8 cellular contexts compared by ENCODE assay signal in genomic region chr20:50112512-50113419, GRCh38.
DNase-seq lines count a peak whose midpoint lies in the region; ATAC-seq lines count a peak whose summit lies in the region.

Gene UBE2V1 (minus strand): TSS chr20:50113150. CDS start chr20:50113128, 22 bp downstream.

- DNase-seq in NCI-H446 (lab: John Stamatoyannopoulos, UW) (peak; percentile 72 to 88), caudate nucleus (lab: John Stamatoyannopoulos, UW) (peak in 60 of 61 donors; percentile 27 to 96 (median 84)), iris pigment epithelial cell (ENCODE audit: low read depth) (peak; percentile 91), OCI-M2 (lab: John Stamatoyannopoulos, UW; ENCODE audit: unreplicated experiment) (no peak)
- DNase-seq in activated CD4-positive, CD25-positive, alpha-beta regulatory T cell treated with anti-CD3 and anti-CD28 coated beads, Interleukin-2, amount 50 U/mL, for 16 hours (ENCODE audit: low read depth, low spot score) = peak; percentile 78
- DNase-seq in stimulated activated CD4-positive, alpha-beta T cell treated with anti-CD3 and anti-CD28 coated beads, Interleukin-12 subunit alpha, Interleukin-12 subunit beta, amount 100 ng/mL, for 24 hours (ENCODE audit: low read depth in 2 of 2) = peak; percentile 80 to 81

- ATAC-seq in GM18502 (IDR thresholded peaks at IDR 0.05; ENCODE audit: poor library complexity, unreplicated experiment) (peak; percentile 45), HG03175 (IDR thresholded peaks at IDR 0.05; ENCODE audit: unreplicated experiment) (peak; percentile 44)

- peak within 1 kb of the TSS; percentile 99 for H3K27ac ChIP-seq in caudate nucleus (ENCODE audit: low read depth, low read length)
